10 cellular contexts compared by ENCODE assay signal in genomic region chr1:193417420-193417819, GRCh38.
A peak's percentile ranks its signal among the peaks of the same experiment; 100 is the strongest.
DNase-seq lines count a peak whose midpoint lies in the region; ATAC-seq and TF ChIP-seq lines count a peak whose summit lies in the region.
"Had no signal": no experiment of that assay in that cellular context is flagged by ENCODE, and none has a peak within 500 bp of the region (broad histone marks: within the 10 kb centered on the region; RNA-seq: fewer than 3 reads in every experiment).

No MANE protein-coding gene starts in this region.

- no peak for TF ChIP-seq POLR2A in erythroblast (IDR thresholded peaks at IDR 0.05; ENCODE audit: low read length)

- H3K9me3 ChIP-seq in upper lobe of right lung: no peaks in the 10 kb centered on the region
- H3K9me3 ChIP-seq: BLaER1 treated with 17β-estradiol and CSF1 and Interleukin-3, amounts not matched to agents 10 nM and 100 nM had no signal

- H3K4me3 ChIP-seq in upper lobe of right lung (no peak overlapping the region), H7 (ENCODE audit: insufficient read depth, low read depth, low read length) (no peak overlapping the region)
- H3K4me3 ChIP-seq: BLaER1 treated with 17β-estradiol and CSF1 and Interleukin-3, amounts not matched to agents 10 nM and 100 nM had no signal

- TF ChIP-seq CTCF in upper lobe of right lung (IDR thresholded peaks at IDR 0.05): no peak

- H3K27ac ChIP-seq in upper lobe of right lung: no peak overlapping the region
- H3K27ac ChIP-seq: BLaER1 treated with 17β-estradiol and CSF1 and Interleukin-3, amounts not matched to agents 10 nM and 100 nM had no signal

- intact Hi-C loops in upper lobe of right lung (cut with DNase I): no loop called here

- H3K27me3 ChIP-seq in upper lobe of right lung (no peaks in the 10 kb centered on the region), H7 (ENCODE audit: control insufficient read depth, insufficient read depth, low read length) (no peaks in the 10 kb centered on the region)
- H3K27me3 ChIP-seq: BLaER1 treated with 17β-estradiol and CSF1 and Interleukin-3, amounts not matched to agents 10 nM and 100 nM had no signal

- peaks cover 6% of the 10 kb centered on the region for H3K4me1 ChIP-seq in upper lobe of right lung

- no peak for ATAC-seq in upper lobe of right lung
- ATAC-seq in GM21381 (IDR thresholded peaks at IDR 0.05; ENCODE audit: unreplicated experiment): no peak
- ATAC-seq in GM19452 (IDR thresholded peaks at IDR 0.05; ENCODE audit: unreplicated experiment): no peak

- DNase-seq in stimulated activated CD4-positive, alpha-beta T cell treated with anti-CD3 and anti-CD28 coated beads, Interleukin-4, amount 100 ng/mL, for 1 hour: peak; percentile 19
- no peak for DNase-seq in stimulated activated CD4-positive, alpha-beta T cell treated with anti-CD3 and anti-CD28 coated beads, Interleukin-1b, Interleukin-23, amount 100 ng/mL, for 48 hours
- DNase-seq in activated CD4-positive, alpha-beta T cell treated with anti-CD3 and anti-CD28 coated beads for 48 hours: peak; percentile 20
- DNase-seq in erythroblast (lab: John Stamatoyannopoulos, UW) (peak; percentile 17 to 22), upper lobe of right lung (peak; percentile 36), H7 (no peak)
- DNase-seq: NCI-H2171 treated with DMSO at 0.1 percent for 48 hours had no signal

- H3K36me3 ChIP-seq in upper lobe of right lung (no peaks in the 10 kb centered on the region), H7 (replicated peaks; ENCODE audit: control insufficient read depth, insufficient read depth, low read length) (no peaks in the 10 kb centered on the region)
- H3K36me3 ChIP-seq: BLaER1 treated with 17β-estradiol and CSF1 and Interleukin-3, amounts not matched to agents 10 nM and 100 nM had no signal

Comparison
In these comparisons a context has a peak if more than half of its experiments do, and no peak if none do; other contexts are left out.
1. DNase-seq: peak in stimulated activated CD4-positive, alpha-beta T cell treated with anti-CD3 and anti-CD28 coated beads, Interleukin-4, amount 100 ng/mL, for 1 hour (single experiment), activated CD4-positive, alpha-beta T cell treated with anti-CD3 and anti-CD28 coated beads for 48 hours (single experiment), erythroblast (2 of 2) and upper lobe of right lung (single experiment); none in stimulated activated CD4-positive, alpha-beta T cell treated with anti-CD3 and anti-CD28 coated beads, Interleukin-1b, Interleukin-23, amount 100 ng/mL, for 48 hours (single experiment) and H7 (single experiment).